Comparison of ENCODE assay signal across 7 cellular contexts in genomic region chr13:46211521-46212351, GRCh38.
DNase-seq lines count a peak whose midpoint lies in the region; ATAC-seq lines count a peak whose summit lies in the region.

A gene with protein sequence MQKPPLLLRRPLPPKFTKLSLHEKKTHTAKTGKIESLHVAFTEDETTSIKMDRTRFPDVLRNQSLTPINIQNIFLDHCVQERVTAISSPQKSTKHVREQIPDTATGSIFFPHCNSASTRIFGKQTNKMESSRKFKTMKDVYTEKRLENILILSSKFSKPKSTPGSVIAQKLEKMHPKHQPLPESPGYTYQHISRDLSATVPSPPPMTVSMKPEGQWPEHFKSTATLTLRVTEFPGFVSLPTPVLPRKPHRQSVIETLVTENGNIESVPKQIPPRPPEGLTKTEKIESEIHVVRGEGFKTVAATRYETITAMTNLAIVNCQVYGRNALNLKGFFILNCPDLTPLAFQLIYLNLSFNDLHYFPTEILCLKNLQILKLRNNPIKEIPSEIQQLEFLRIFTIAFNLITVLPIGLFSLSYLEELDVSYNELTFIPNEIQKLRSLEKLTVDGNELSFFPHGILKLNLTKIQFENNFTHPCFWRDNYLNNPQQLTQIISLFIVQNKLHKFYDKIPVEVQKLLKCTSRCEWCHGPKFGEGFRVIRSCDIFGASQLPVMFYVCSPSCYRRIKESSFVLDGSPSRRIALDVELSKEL (plus strand): TSS chr13:46211928. CDS start chr13:46213035, 1,107 bp downstream.

- DNase-seq in NCI-H1417 (lab: John Stamatoyannopoulos, UW), result peak; percentile 78 to 87 (median 82)
- DNase-seq in activated CD4-positive, CD25-positive, alpha-beta regulatory T cell treated with anti-CD3 and anti-CD28 coated beads, Interleukin-2, amount 50 U/mL, for 16 hours (ENCODE audit: low read depth, low spot score), result peak; percentile 72
- peak; percentile 70 to 71 for DNase-seq in central memory CD8-positive, alpha-beta T cell (ENCODE audit: low spot score in 2 of 2)
- DNase-seq in kidney tubule cell (ENCODE audit: low spot score), result peak; percentile 31
- DNase-seq in stimulated activated CD4-positive, alpha-beta T cell treated with anti-CD3 and anti-CD28 coated beads, Interleukin-1b, Interleukin-23, amount 100 ng/mL, for 24 hours (ENCODE audit: low read depth in 4 of 4, low spot score in 1 of 4), result peak; percentile 59 to 84 (median 70)

- peak within 1 kb of the TSS; percentile 90 for H3K27ac Mint-ChIP-seq in central memory CD8-positive, alpha-beta T cell (ENCODE audit: low read depth)

- peaks cover 4% of the 10 kb centered on the region for H3K36me3 Mint-ChIP-seq in central memory CD8-positive, alpha-beta T cell (ENCODE audit: insufficient read depth)

- H3K27me3 Mint-ChIP-seq in central memory CD8-positive, alpha-beta T cell, result no peaks in the 10 kb centered on the region

- peak within 1 kb of the TSS; percentile 85 for H3K4me3 Mint-ChIP-seq in central memory CD8-positive, alpha-beta T cell

- no peaks in the 10 kb centered on the region for H3K9me3 Mint-ChIP-seq in central memory CD8-positive, alpha-beta T cell

- ATAC-seq in GM18499 (IDR thresholded peaks at IDR 0.05; ENCODE audit: insufficient read depth, unreplicated experiment) (peak; percentile 73), HG02678 (IDR thresholded peaks at IDR 0.05; ENCODE audit: unreplicated experiment) (peak; percentile 94)
- ATAC-seq in central memory CD8-positive, alpha-beta T cell (replicated peaks; ENCODE audit: extremely low read depth, poor library complexity, severe bottlenecking), result peak; percentile 97

- H3K4me1 Mint-ChIP-seq in central memory CD8-positive, alpha-beta T cell, result peaks cover 18% of the 10 kb centered on the region

Comparison
In these comparisons a context has a peak if more than half of its experiments do, and no peak if none do; other contexts are left out.
1. Peak in every context shown above with its lines: DNase-seq and ATAC-seq.
2. DNase-seq: peak in every context shown above with its lines; median percentile 82 in NCI-H1417; 72 in activated CD4-positive, CD25-positive, alpha-beta regulatory T cell treated with anti-CD3 and anti-CD28 coated beads, Interleukin-2, amount 50 U/mL, for 16 hours; 70 in central memory CD8-positive, alpha-beta T cell; 70 in stimulated activated CD4-positive, alpha-beta T cell treated with anti-CD3 and anti-CD28 coated beads, Interleukin-1b, Interleukin-23, amount 100 ng/mL, for 24 hours; 31 in kidney tubule cell.